1 cellular context compared by ENCODE assay signal in genomic region chr13:49498211-49498610, GRCh38.
TF ChIP-seq lines count a peak whose summit lies in the region.

No MANE protein-coding gene starts in this region.

TF ChIP-seq in GM12878, 131 proteins besides CTCF, POLR2A, EP300 and RAD21:
- no peak for TF ChIP-seq ZNF622 (IDR thresholded peaks at IDR 0.05)
- TF ChIP-seq TCF3 (IDR thresholded peaks at IDR 0.05; ENCODE audit: borderline replicate concordance, insufficient read depth, low read depth, low read length), result no peak
- TF ChIP-seq SMAD1 (IDR thresholded peaks at IDR 0.05; ENCODE audit: low read depth, partially characterized antibody), result no peak
- TF ChIP-seq USF2 (IDR thresholded peaks at IDR 0.05; ENCODE audit: borderline replicate concordance, low read depth, low read length), result no peak
- TF ChIP-seq KDM1A (IDR thresholded peaks at IDR 0.05; ENCODE audit: borderline replicate concordance), result no peak
- no peak for TF ChIP-seq MAX (IDR thresholded peaks at IDR 0.05; ENCODE audit: low read depth, low read length)
- no peak for TF ChIP-seq ZNF687 (IDR thresholded peaks at IDR 0.05)
- no peak for TF ChIP-seq IKZF2 (IDR thresholded peaks at IDR 0.05)
- TF ChIP-seq GATAD2B (conservative IDR thresholded peaks at IDR 0.05; ENCODE audit: low read depth), result no peak
- TF ChIP-seq STAT3 (IDR thresholded peaks at IDR 0.05; ENCODE audit: low read depth, low read length), result no peak
- TF ChIP-seq CREB1 (IDR thresholded peaks at IDR 0.05; ENCODE audit: low read depth), result no peak
- TF ChIP-seq SUZ12 (IDR thresholded peaks at IDR 0.05; ENCODE audit: unreplicated experiment), result no peak
